Comparison of ENCODE assay signal across 14 cellular contexts in the genomic region with DNA sequence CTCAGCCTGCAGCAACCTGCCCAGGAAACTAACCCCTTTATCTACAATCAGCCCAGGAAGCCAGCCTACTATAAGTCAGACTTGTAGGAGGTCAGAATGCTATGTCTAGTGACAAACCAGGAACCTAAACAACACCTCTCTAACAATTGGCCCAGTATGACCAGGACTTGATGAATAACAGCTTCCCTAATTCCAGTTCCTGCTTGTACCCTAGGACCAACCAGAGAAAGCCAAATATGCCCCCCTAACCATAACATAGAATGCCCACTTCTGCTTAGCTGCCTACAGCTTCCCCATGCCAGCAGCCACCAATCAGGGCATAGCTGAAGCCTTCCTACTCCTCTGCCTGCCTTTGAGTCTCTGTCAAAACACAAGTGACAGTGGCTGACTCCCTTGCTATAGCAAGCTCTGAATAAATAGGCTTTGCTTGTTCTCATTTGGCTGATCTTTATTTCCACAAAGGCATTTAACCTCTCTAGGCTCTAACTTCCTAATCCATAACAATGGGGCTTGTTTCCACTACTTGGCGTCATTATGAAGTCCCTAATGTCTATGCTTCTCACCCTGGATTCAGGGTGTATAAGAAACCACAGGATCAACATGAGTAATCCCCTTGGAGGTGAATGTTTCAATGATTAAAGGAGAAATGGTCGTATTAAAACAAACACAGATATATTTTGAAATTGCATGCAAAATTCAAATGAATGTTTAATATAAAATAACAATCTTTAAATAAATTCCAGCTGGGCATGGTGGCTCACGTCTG.
DNase-seq lines count a peak whose midpoint lies in the region; ATAC-seq and TF ChIP-seq lines count a peak whose summit lies in the region.
"Had no signal": no experiment of that assay in that cellular context is flagged by ENCODE, and none has a peak within 500 bp of the region (broad histone marks: within the 10 kb centered on the region; RNA-seq: fewer than 3 reads in every experiment).

No MANE protein-coding gene starts in this region.

- H3K9me2 ChIP-seq in OCI-LY7 (ENCODE audit: insufficient read depth, low read length), result no peaks in the 10 kb centered on the region

- DNase-seq in HL-60 (ENCODE audit: low read depth in 1 of 2, low spot score in 1 of 2) (peak; percentile 38 to 84), OCI-LY7 (ENCODE audit: low spot score) (peak; percentile 3), retina (peak; percentile 8), NCI-H2107 treated with DMSO at 0.1 percent for 48 hours (lab: John Stamatoyannopoulos, UW; ENCODE audit: unreplicated experiment) (no peak)
- DNase-seq: cortex of kidney, DMS153, HCEC 1CT, NCI-H2081 treated with DMSO at 0.1 percent for 48 hours, ovary, PC-9 had no signal

- H3K27ac ChIP-seq in HL-60 (replicated peaks), result peak overlapping the region; percentile 48
- H3K27ac ChIP-seq in OCI-LY7 (ENCODE audit: low read depth, low read length, poor library complexity, severe bottlenecking), result no peak overlapping the region
- H3K27ac ChIP-seq: ovary, PC-9, suprapubic skin had no signal

- no peaks in the 10 kb centered on the region for H3K27me3 ChIP-seq in HL-60 (ENCODE audit: insufficient read depth, poor library complexity, severe bottlenecking)
- H3K27me3 ChIP-seq: ovary, suprapubic skin had no signal

- no peaks in the 10 kb centered on the region for H3K9me3 ChIP-seq in OCI-LY7 (ENCODE audit: low read length)
- H3K9me3 ChIP-seq: ovary had no signal

- H3K4me2 ChIP-seq in OCI-LY7 (ENCODE audit: low read length), result no peak overlapping the region
- H3K4me2 ChIP-seq: PC-9 had no signal

- CTCF ChIA-PET in OCI-LY7 (lab: Charles Lee; ENCODE audit: unreplicated experiment), result no interaction called here

- H3K4me3 ChIP-seq in HL-60 (replicated peaks; ENCODE audit: insufficient read depth, low read length), result no peak overlapping the region
- H3K4me3 ChIP-seq in OCI-LY7 (ENCODE audit: low read depth, low read length, poor library complexity, severe bottlenecking), result no peak overlapping the region
- H3K4me3 ChIP-seq: ovary, PC-9, suprapubic skin had no signal

- POLR2A ChIA-PET in OCI-LY7 (lab: Charles Lee), result interaction anchor here (0.6 kb wide), 1 partner anchor 10 kb away, joined by 3 read pairs; no protein-coding TSS in a partner anchor

- TF ChIP-seq CTCF in HL-60 (IDR thresholded peaks at IDR 0.05; ENCODE audit: insufficient read depth, low read length) (no peak), OCI-LY7 (conservative IDR thresholded peaks at IDR 0.05; ENCODE audit: low read length) (no peak)

- H3K4me1 ChIP-seq in OCI-LY7 (ENCODE audit: insufficient read depth, low read length, poor library complexity, severe bottlenecking), result no peaks in the 10 kb centered on the region
- H3K4me1 ChIP-seq: suprapubic skin had no signal

- H4K20me1 ChIP-seq in OCI-LY7 (ENCODE audit: insufficient read depth, low read length), result no peaks in the 10 kb centered on the region

- H3K79me2 ChIP-seq in OCI-LY7 (ENCODE audit: insufficient read depth, low read depth, low read length), result no peaks in the 10 kb centered on the region

- BruUV-seq in OCI-LY7 (replicated peaks; lab: Mats Ljungman, UMichigan), result no TSS peak

- peak; percentile 52 for ATAC-seq in esophagus mucosa
- ATAC-seq in HG03442 (IDR thresholded peaks at IDR 0.05; ENCODE audit: unreplicated experiment), result no peak
- no peak for ATAC-seq in GM18511 (IDR thresholded peaks at IDR 0.05; ENCODE audit: unreplicated experiment)

- no peak overlapping the region for H2AFZ ChIP-seq in OCI-LY7 (ENCODE audit: low read length)
- H2AFZ ChIP-seq: PC-9 had no signal

- intact Hi-C loops in OCI-LY7 (cut with micrococcal nuclease; ENCODE audit: unreplicated experiment), result no loop called here

- no peaks in the 10 kb centered on the region for H3K36me3 ChIP-seq in OCI-LY7 (ENCODE audit: insufficient read depth, low read length)
- H3K36me3 ChIP-seq: ovary had no signal
